ENCODE assay signal across 7 cellular contexts in the genomic region with DNA sequence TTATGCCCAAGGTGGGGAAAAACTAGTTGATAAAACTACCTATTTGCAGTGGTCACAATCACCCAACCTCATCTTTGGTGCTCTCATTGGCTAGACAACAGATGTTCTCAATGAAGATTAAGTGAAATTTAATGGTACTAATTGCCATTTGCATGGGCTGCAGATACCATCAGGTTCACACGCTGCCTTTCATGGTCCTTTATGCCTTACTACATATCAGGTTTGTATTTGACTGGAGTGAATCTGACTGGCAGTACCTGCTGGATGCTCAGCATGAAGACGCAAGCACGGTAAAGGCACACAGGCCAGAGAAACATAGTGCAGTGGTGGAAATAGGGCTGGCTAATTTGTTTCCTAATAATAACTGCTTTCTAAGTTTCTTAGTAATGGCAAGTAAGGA. TPM values are rescaled to one million over a fixed set of nuclear protein-coding genes. Genes with fewer than 3 reads are reported as not detected.
"Had no signal": no experiment of that assay in that cellular context is flagged by ENCODE, and none has a peak within 500 bp of the region (broad histone marks: within the 10 kb centered on the region; RNA-seq: fewer than 3 reads in every experiment).

No MANE protein-coding gene starts in this region.

- H3K27ac ChIP-seq: HL-60 had no signal

- ATAC-seq: GM23338, HepG2 had no signal

- H3K4me3 Mint-ChIP-seq: GM23338, H9, IgD-negative memory B cell had no signal

- DNase-seq: H9, HCEC 1CT had no signal

- H3K27ac Mint-ChIP-seq: GM23338, H9 had no signal

- H3K36me3 Mint-ChIP-seq: IgD-negative memory B cell had no signal

- H3K4me3 ChIP-seq: GM23338 had no signal

- H3K4me2 ChIP-seq: GM23338 had no signal

- H3K9me3 Mint-ChIP-seq: GM23338, H9, IgD-negative memory B cell had no signal

- H3K4me1 Mint-ChIP-seq: IgD-negative memory B cell had no signal

- H2AFZ ChIP-seq: GM23338 had no signal

RNA-seq across cellular contexts. Expression of a gene that starts 48.3 kb away (rescaled TPM):
- total RNA-seq: HepG2, HT1080 had no signal
- polyA plus RNA-seq: HepG2, IgD-negative memory B cell had no signal
